ENCODE assay signal across 1 cellular context in the genomic region with DNA sequence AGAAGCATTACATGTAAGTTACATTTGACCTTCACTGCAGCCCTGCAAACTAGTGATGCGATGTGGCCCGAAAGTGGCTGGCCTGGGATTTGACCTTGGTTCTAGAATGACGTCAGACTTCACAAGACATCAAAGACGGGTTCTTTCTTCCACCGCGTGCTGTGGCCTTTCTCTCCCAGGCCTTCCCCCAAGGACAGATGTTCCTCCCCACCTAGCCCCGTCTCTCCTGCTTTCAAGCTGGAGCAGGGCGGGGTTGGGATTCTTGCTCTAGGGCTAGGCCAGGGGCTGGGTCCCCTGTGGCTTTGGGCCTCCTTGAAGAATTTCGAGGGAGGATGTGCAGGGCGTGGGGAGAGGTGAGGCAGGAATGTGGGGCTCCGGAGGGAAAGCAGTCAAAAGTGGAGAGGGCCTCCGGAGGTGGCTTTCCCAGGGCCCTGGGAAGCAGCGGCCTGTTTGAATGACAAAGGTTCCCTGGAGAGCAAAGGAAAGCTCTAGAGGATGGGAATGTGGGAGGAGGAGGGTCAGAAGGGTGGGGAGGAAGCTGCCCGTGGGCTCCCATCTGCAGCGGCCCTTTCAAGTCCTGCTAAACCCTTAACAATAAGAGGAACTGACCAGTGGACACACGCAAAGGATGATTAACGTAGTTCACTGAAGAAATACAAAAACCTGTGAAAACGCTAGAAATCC.
TF ChIP-seq lines count a peak whose summit lies in the region.

No MANE protein-coding gene starts in this region.

TF ChIP-seq in HepG2, 621 proteins besides CTCF, POLR2A, EP300 and RAD21 (continued from another document and continues in another):
- TF ChIP-seq ZNF318 (CRISPR knock-in tag; IDR thresholded peaks at IDR 0.05) (no peak), ATAD3A (CRISPR knock-in tag; IDR thresholded peaks at IDR 0.05) (no peak), TEF (CRISPR knock-in tag; IDR thresholded peaks at IDR 0.05) (no peak), CENPT (CRISPR knock-in tag; IDR thresholded peaks at IDR 0.05; ENCODE audit: low read depth) (no peak), ZBTB34 (CRISPR knock-in tag; IDR thresholded peaks at IDR 0.05) (no peak), NFYB (CRISPR knock-in tag; IDR thresholded peaks at IDR 0.05) (no peak), ZNF253 (CRISPR knock-in tag; IDR thresholded peaks at IDR 0.05; ENCODE audit: borderline replicate concordance) (no peak), ZNF878 (CRISPR knock-in tag; IDR thresholded peaks at IDR 0.05) (0 out of 2 replicates have a peak, but pooled peaks have one; percentile 35), ZZZ3 (CRISPR knock-in tag; IDR thresholded peaks at IDR 0.05; ENCODE audit: borderline replicate concordance) (no peak), ZNF3 (CRISPR knock-in tag; IDR thresholded peaks at IDR 0.05) (no peak), CEBPB (IDR thresholded peaks at IDR 0.05; ENCODE audit: borderline replicate concordance, low read depth, low read length) (no peak), GATAD2A (CRISPR knock-in tag; IDR thresholded peaks at IDR 0.05) (peak; percentile 84), BCL6 (CRISPR knock-in tag; IDR thresholded peaks at IDR 0.05) (peak; percentile 96), NFE2L1 (CRISPR knock-in tag; IDR thresholded peaks at IDR 0.05; ENCODE audit: borderline replicate concordance) (no peak), ZNF501 (CRISPR knock-in tag; IDR thresholded peaks at IDR 0.05) (no peak), ZSCAN29 (CRISPR knock-in tag; conservative IDR thresholded peaks at IDR 0.05) (no peak), ARID2 (CRISPR knock-in tag; IDR thresholded peaks at IDR 0.05; ENCODE audit: borderline replicate concordance) (no peak), ZSCAN22 (CRISPR knock-in tag; IDR thresholded peaks at IDR 0.05) (no peak), TFE3 (CRISPR knock-in tag; IDR thresholded peaks at IDR 0.05) (0 out of 2 replicates have a peak, but pooled peaks have one; percentile 43), ZNF383 (CRISPR knock-in tag; IDR thresholded peaks at IDR 0.05; ENCODE audit: borderline replicate concordance) (no peak), SYNCRIP (IDR thresholded peaks at IDR 0.05; ENCODE audit: insufficient read depth, low read depth, low read length) (no peak), MIER2 (CRISPR knock-in tag; IDR thresholded peaks at IDR 0.05) (peak; percentile 52; the same call in 1 of the 2 replicates), TBX2 (CRISPR knock-in tag; IDR thresholded peaks at IDR 0.05; ENCODE audit: borderline replicate concordance) (peak; percentile 36; the same call in 1 of the 2 replicates), TCF7 (IDR thresholded peaks at IDR 0.05; ENCODE audit: low read depth) (peak; percentile 79), REL (CRISPR knock-in tag; conservative IDR thresholded peaks at IDR 0.05) (no peak), NFIC (IDR thresholded peaks at IDR 0.05; ENCODE audit: low read length) (peak; percentile 62; the same call in 1 of the 2 replicates), RBM39 (IDR thresholded peaks at IDR 0.05; ENCODE audit: low read depth, low read length, poor library complexity, severe bottlenecking) (no peak), ZFYVE20 (CRISPR knock-in tag; IDR thresholded peaks at IDR 0.05; ENCODE audit: borderline replicate concordance, low read depth) (no peak), ZNF264 (CRISPR knock-in tag; IDR thresholded peaks at IDR 0.05) (no peak), ZNF777 (CRISPR knock-in tag; IDR thresholded peaks at IDR 0.05) (no peak), MTF2 (CRISPR knock-in tag; IDR thresholded peaks at IDR 0.05; ENCODE audit: borderline replicate concordance) (no peak)
- TF ChIP-seq, protein P1, sequence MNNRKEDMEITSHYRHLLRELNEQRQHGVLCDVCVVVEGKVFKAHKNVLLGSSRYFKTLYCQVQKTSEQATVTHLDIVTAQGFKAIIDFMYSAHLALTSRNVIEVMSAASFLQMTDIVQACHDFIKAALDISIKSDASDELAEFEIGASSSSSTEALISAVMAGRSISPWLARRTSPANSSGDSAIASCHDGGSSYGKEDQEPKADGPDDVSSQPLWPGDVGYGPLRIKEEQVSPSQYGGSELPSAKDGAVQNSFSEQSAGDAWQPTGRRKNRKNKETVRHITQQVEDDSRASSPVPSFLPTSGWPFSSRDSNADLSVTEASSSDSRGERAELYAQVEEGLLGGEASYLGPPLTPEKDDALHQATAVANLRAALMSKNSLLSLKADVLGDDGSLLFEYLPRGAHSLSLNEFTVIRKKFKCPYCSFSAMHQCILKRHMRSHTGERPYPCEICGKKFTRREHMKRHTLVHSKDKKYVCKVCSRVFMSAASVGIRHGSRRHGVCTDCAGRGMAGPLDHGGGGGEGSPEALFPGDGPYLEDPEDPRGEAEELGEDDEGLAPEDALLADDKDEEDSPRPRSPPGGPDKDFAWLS (CRISPR knock-in tag; IDR thresholded peaks at IDR 0.05; ENCODE audit: borderline replicate concordance) = no peak
- TF ChIP-seq, protein P2, sequence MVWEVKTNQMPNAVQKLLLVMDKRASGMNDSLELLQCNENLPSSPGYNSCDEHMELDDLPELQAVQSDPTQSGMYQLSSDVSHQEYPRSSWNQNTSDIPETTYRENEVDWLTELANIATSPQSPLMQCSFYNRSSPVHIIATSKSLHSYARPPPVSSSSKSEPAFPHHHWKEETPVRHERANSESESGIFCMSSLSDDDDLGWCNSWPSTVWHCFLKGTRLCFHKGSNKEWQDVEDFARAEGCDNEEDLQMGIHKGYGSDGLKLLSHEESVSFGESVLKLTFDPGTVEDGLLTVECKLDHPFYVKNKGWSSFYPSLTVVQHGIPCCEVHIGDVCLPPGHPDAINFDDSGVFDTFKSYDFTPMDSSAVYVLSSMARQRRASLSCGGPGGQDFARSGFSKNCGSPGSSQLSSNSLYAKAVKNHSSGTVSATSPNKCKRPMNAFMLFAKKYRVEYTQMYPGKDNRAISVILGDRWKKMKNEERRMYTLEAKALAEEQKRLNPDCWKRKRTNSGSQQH (CRISPR knock-in tag; IDR thresholded peaks at IDR 0.05; ENCODE audit: low read depth) = no peak
- TF ChIP-seq, protein P3, sequence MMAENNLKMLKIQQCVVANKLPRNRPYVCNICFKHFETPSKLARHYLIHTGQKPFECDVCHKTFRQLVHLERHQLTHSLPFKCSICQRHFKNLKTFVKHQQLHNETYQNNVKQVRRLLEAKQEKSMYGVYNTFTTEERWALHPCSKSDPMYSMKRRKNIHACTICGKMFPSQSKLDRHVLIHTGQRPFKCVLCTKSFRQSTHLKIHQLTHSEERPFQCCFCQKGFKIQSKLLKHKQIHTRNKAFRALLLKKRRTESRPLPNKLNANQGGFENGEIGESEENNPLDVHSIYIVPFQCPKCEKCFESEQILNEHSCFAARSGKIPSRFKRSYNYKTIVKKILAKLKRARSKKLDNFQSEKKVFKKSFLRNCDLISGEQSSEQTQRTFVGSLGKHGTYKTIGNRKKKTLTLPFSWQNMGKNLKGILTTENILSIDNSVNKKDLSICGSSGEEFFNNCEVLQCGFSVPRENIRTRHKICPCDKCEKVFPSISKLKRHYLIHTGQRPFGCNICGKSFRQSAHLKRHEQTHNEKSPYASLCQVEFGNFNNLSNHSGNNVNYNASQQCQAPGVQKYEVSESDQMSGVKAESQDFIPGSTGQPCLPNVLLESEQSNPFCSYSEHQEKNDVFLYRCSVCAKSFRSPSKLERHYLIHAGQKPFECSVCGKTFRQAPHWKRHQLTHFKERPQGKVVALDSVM (CRISPR knock-in tag; IDR thresholded peaks at IDR 0.05) = no peak
- TF ChIP-seq, protein P4, sequence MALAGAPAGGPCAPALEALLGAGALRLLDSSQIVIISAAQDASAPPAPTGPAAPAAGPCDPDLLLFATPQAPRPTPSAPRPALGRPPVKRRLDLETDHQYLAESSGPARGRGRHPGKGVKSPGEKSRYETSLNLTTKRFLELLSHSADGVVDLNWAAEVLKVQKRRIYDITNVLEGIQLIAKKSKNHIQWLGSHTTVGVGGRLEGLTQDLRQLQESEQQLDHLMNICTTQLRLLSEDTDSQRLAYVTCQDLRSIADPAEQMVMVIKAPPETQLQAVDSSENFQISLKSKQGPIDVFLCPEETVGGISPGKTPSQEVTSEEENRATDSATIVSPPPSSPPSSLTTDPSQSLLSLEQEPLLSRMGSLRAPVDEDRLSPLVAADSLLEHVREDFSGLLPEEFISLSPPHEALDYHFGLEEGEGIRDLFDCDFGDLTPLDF (CRISPR knock-in tag; IDR thresholded peaks at IDR 0.05) = no peak
- TF ChIP-seq, protein P5, sequence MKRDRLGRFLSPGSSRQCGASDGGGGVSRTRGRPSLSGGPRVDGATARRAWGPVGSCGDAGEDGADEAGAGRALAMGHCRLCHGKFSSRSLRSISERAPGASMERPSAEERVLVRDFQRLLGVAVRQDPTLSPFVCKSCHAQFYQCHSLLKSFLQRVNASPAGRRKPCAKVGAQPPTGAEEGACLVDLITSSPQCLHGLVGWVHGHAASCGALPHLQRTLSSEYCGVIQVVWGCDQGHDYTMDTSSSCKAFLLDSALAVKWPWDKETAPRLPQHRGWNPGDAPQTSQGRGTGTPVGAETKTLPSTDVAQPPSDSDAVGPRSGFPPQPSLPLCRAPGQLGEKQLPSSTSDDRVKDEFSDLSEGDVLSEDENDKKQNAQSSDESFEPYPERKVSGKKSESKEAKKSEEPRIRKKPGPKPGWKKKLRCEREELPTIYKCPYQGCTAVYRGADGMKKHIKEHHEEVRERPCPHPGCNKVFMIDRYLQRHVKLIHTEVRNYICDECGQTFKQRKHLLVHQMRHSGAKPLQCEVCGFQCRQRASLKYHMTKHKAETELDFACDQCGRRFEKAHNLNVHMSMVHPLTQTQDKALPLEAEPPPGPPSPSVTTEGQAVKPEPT (CRISPR knock-in tag; IDR thresholded peaks at IDR 0.05; ENCODE audit: low read depth) = no peak
